35 cellular contexts compared by ENCODE assay signal in genomic region chr2:145530653-145531052, GRCh38.
DNase-seq lines count a peak whose midpoint lies in the region; TF ChIP-seq lines count a peak whose summit lies in the region.
"Had no signal": no experiment of that assay in that cellular context is flagged by ENCODE, and none has a peak within 500 bp of the region (broad histone marks: within the 10 kb centered on the region; RNA-seq: fewer than 3 reads in every experiment).

No MANE protein-coding gene starts in this region.

- H3K9me3 Mint-ChIP-seq in MCF 10A (ENCODE audit: unreplicated experiment), result no peaks in the 10 kb centered on the region
- H3K9me3 Mint-ChIP-seq: activated CD4-positive, alpha-beta memory T cell treated with anti-CD3 and anti-CD28 coated beads for 36 hours; CD14-positive monocyte; IgD-negative memory B cell; natural killer cell; stimulated activated effector memory CD8-positive, alpha-beta T cell treated with anti-CD3 and anti-CD28 coated beads, Interleukin-12 subunit alpha, Interleukin-12 subunit beta, amount 100 ng/mL, for 72 hours; type B pancreatic cell had no signal

- CTCF ChIA-PET in MCF 10A (lab: Yijun Ruan, JAX), result no interaction called here

- TF ChIP-seq POLR2A in breast epithelium (IDR thresholded peaks at IDR 0.05) (no peak), testis (IDR thresholded peaks at IDR 0.05) (no peak)

- no peaks in the 10 kb centered on the region for H3K36me3 Mint-ChIP-seq in MCF 10A (ENCODE audit: insufficient read depth, unreplicated experiment)
- H3K36me3 Mint-ChIP-seq: activated CD4-positive, alpha-beta memory T cell treated with anti-CD3 and anti-CD28 coated beads for 36 hours; CD14-positive monocyte; IgD-negative memory B cell; natural killer cell; stimulated activated effector memory CD8-positive, alpha-beta T cell treated with anti-CD3 and anti-CD28 coated beads, Interleukin-12 subunit alpha, Interleukin-12 subunit beta, amount 100 ng/mL, for 72 hours; type B pancreatic cell had no signal

- H3K27me3 Mint-ChIP-seq in MCF 10A (ENCODE audit: insufficient read depth, unreplicated experiment), result no peaks in the 10 kb centered on the region
- H3K27me3 Mint-ChIP-seq: activated CD4-positive, alpha-beta memory T cell treated with anti-CD3 and anti-CD28 coated beads for 36 hours; IgD-negative memory B cell had no signal

- BruUV-seq in MCF 10A (replicated peaks; lab: Mats Ljungman, UMichigan), result no TSS peak

- H3K9me3 ChIP-seq in breast epithelium, result no peaks in the 10 kb centered on the region
- no peaks in the 10 kb centered on the region for H3K9me3 ChIP-seq in testis
- H3K9me3 ChIP-seq: Caco-2, esophagus squamous epithelium, gastroesophageal sphincter, mucosa of descending colon, psoas muscle had no signal

- H3K4me1 Mint-ChIP-seq in MCF 10A (ENCODE audit: insufficient read depth, unreplicated experiment), result no peaks in the 10 kb centered on the region
- H3K4me1 Mint-ChIP-seq: CD14-positive monocyte; IgD-negative memory B cell; natural killer cell; stimulated activated effector memory CD8-positive, alpha-beta T cell treated with anti-CD3 and anti-CD28 coated beads, Interleukin-12 subunit alpha, Interleukin-12 subunit beta, amount 100 ng/mL, for 72 hours had no signal

- peak; percentile 3 for DNase-seq in MCF 10A (ENCODE audit: unreplicated experiment)
- no peak for DNase-seq in breast epithelium (ENCODE audit: low spot score in 2 of 2)
- peak; percentile 9 for DNase-seq in OCI-M1 (lab: John Stamatoyannopoulos, UW)
- no peak for DNase-seq in epithelial cell of proximal tubule (ENCODE audit: low read depth)
- no peak for DNase-seq in HT-29 (ENCODE audit: low spot score)
- no peak for DNase-seq in activated CD8-positive, alpha-beta memory T cell treated with anti-CD3 and anti-CD28 coated beads, Interleukin-2, amount 50 U/mL, for 48 hours
- no peak for DNase-seq in testis
- DNase-seq in NCI-H2196 (lab: John Stamatoyannopoulos, UW; ENCODE audit: unreplicated experiment), result no peak
- DNase-seq: 8988T; activated CD4-positive, alpha-beta memory T cell treated with anti-CD3 and anti-CD28 coated beads for 36 hours; activated CD4-positive, alpha-beta T cell treated with anti-CD3 and anti-CD28 coated beads for 1 hour; activated naive CD4-positive, alpha-beta T cell treated with Interleukin-2 at 50 U/mL for 16 hours; Caco-2; central memory CD4-positive, alpha-beta T cell; DMS79; esophagus squamous epithelium; GF-D8; left cardiac atrium; mucosa of descending colon; natural killer cell; NCI-H1105 treated with DMSO at 0.1 percent for 48 hours; NCI-H1930; NCI-H2227 treated with DMSO at 0.1 percent for 48 hours; NCI-H526; NK-92 treated with Interleukin-12 subunit alpha and Interleukin-12 subunit beta, amount 100 ng/mL, for 24 hours; occipital lobe; psoas muscle; SHP77 treated with DMSO at 0.1 percent for 48 hours had no signal

- H3K27me3 ChIP-seq in breast epithelium, result no peaks in the 10 kb centered on the region
- H3K27me3 ChIP-seq in testis, result no peaks in the 10 kb centered on the region
- H3K27me3 ChIP-seq: esophagus squamous epithelium, gastroesophageal sphincter, hepatocyte had no signal

- H3K4me3 ChIP-seq in breast epithelium (no peak overlapping the region), epithelial cell of proximal tubule (ENCODE audit: low read depth, low read length) (no peak overlapping the region), testis (no peak overlapping the region)
- H3K4me3 ChIP-seq: esophagus squamous epithelium, gastroesophageal sphincter, hepatocyte, lung, mucosa of descending colon, psoas muscle had no signal

- no peak overlapping the region for H3K27ac Mint-ChIP-seq in MCF 10A (ENCODE audit: low read depth, unreplicated experiment)
- H3K27ac Mint-ChIP-seq: activated CD4-positive, alpha-beta memory T cell treated with anti-CD3 and anti-CD28 coated beads for 36 hours; CD14-positive monocyte; IgD-negative memory B cell; natural killer cell; stimulated activated effector memory CD8-positive, alpha-beta T cell treated with anti-CD3 and anti-CD28 coated beads, Interleukin-12 subunit alpha, Interleukin-12 subunit beta, amount 100 ng/mL, for 72 hours; type B pancreatic cell had no signal

- POLR2A ChIA-PET in MCF 10A (lab: Yijun Ruan, JAX), result no interaction called here

- no peaks in the 10 kb centered on the region for H3K4me1 ChIP-seq in breast epithelium
- H3K4me1 ChIP-seq in testis, result no peaks in the 10 kb centered on the region
- H3K4me1 ChIP-seq: Caco-2, esophagus squamous epithelium, gastroesophageal sphincter, psoas muscle had no signal

- no peak overlapping the region for H3K4me3 Mint-ChIP-seq in MCF 10A (ENCODE audit: unreplicated experiment)
- H3K4me3 Mint-ChIP-seq: activated CD4-positive, alpha-beta memory T cell treated with anti-CD3 and anti-CD28 coated beads for 36 hours; CD14-positive monocyte; IgD-negative memory B cell; natural killer cell; stimulated activated effector memory CD8-positive, alpha-beta T cell treated with anti-CD3 and anti-CD28 coated beads, Interleukin-12 subunit alpha, Interleukin-12 subunit beta, amount 100 ng/mL, for 72 hours; type B pancreatic cell had no signal

- TF ChIP-seq CTCF in MCF 10A (IDR thresholded peaks at IDR 0.05; ENCODE audit: unreplicated experiment), result no peak
- TF ChIP-seq CTCF in breast epithelium (IDR thresholded peaks at IDR 0.05), result no peak
- TF ChIP-seq CTCF in epithelial cell of proximal tubule (conservative IDR thresholded peaks at IDR 0.05; ENCODE audit: low read depth, low read length), result peak; percentile 15
- no peak for TF ChIP-seq CTCF in testis (IDR thresholded peaks at IDR 0.05)

- intact Hi-C loops in MCF 10A (cut with micrococcal nuclease) (no loop called here), breast epithelium (cut with DNase I; ENCODE audit: low total_unique reads) (no loop called here), testis (cut with DNase I; ENCODE audit: low total_unique reads) (no loop called here)

- H3K36me3 ChIP-seq in breast epithelium (no peaks in the 10 kb centered on the region), testis (ENCODE audit: low read depth, missing control alignments) (no peaks in the 10 kb centered on the region)
- H3K36me3 ChIP-seq: esophagus squamous epithelium, gastroesophageal sphincter had no signal

- no peak overlapping the region for H3K27ac ChIP-seq in breast epithelium
- H3K27ac ChIP-seq in testis, result no peak overlapping the region
- H3K27ac ChIP-seq: esophagus squamous epithelium, gastroesophageal sphincter, hepatocyte, psoas muscle had no signal

Comparison
In these comparisons a context has a peak if more than half of its experiments do, and no peak if none do; other contexts are left out.
1. DNase-seq: peak in MCF 10A (single experiment) and OCI-M1 (single experiment); none in breast epithelium (0 of 2), epithelial cell of proximal tubule (single experiment), HT-29 (single experiment), activated CD8-positive, alpha-beta memory T cell treated with anti-CD3 and anti-CD28 coated beads, Interleukin-2, amount 50 U/mL, for 48 hours (single experiment), testis (single experiment) and NCI-H2196 (single experiment).